1 cellular context compared by ENCODE assay signal in the genomic region with DNA sequence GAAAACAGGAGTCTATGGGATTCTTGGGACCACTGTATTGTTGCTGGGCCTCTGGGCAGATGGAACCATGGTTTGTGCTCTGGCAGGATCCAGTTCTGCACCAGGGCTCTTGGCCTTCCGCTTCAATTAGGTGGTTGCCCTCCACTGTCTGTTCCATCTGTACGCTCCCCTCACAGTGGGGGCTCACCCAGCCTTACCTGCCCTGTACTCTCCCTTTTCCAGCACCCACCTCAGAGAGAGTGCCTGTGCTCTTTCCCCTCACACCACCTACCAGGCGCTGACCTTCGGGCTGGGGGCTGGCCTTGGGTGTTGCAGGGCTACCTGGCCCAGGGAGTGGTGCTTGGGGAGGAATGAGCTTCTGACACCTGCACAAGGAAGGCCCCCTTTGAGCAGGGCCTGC.
TF ChIP-seq lines count a peak whose summit lies in the region.

No MANE protein-coding gene starts in this region.

TF ChIP-seq in GM23338, 12 proteins besides CTCF, POLR2A, EP300 and RAD21 (continued from another document):
- TF ChIP-seq, protein P1, sequence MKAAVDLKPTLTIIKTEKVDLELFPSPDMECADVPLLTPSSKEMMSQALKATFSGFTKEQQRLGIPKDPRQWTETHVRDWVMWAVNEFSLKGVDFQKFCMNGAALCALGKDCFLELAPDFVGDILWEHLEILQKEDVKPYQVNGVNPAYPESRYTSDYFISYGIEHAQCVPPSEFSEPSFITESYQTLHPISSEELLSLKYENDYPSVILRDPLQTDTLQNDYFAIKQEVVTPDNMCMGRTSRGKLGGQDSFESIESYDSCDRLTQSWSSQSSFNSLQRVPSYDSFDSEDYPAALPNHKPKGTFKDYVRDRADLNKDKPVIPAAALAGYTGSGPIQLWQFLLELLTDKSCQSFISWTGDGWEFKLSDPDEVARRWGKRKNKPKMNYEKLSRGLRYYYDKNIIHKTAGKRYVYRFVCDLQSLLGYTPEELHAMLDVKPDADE (IDR thresholded peaks at IDR 0.05), result no peak
- TF ChIP-seq NANOG (IDR thresholded peaks at IDR 0.05; ENCODE audit: borderline replicate concordance) (no peak), ZNF114 (CRISPR knock-in tag; IDR thresholded peaks at IDR 0.05) (no peak)
- TF ChIP-seq, protein P2, sequence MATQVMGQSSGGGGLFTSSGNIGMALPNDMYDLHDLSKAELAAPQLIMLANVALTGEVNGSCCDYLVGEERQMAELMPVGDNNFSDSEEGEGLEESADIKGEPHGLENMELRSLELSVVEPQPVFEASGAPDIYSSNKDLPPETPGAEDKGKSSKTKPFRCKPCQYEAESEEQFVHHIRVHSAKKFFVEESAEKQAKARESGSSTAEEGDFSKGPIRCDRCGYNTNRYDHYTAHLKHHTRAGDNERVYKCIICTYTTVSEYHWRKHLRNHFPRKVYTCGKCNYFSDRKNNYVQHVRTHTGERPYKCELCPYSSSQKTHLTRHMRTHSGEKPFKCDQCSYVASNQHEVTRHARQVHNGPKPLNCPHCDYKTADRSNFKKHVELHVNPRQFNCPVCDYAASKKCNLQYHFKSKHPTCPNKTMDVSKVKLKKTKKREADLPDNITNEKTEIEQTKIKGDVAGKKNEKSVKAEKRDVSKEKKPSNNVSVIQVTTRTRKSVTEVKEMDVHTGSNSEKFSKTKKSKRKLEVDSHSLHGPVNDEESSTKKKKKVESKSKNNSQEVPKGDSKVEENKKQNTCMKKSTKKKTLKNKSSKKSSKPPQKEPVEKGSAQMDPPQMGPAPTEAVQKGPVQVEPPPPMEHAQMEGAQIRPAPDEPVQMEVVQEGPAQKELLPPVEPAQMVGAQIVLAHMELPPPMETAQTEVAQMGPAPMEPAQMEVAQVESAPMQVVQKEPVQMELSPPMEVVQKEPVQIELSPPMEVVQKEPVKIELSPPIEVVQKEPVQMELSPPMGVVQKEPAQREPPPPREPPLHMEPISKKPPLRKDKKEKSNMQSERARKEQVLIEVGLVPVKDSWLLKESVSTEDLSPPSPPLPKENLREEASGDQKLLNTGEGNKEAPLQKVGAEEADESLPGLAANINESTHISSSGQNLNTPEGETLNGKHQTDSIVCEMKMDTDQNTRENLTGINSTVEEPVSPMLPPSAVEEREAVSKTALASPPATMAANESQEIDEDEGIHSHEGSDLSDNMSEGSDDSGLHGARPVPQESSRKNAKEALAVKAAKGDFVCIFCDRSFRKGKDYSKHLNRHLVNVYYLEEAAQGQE (IDR thresholded peaks at IDR 0.05; ENCODE audit: unreplicated experiment), result no peak
